1 cellular context compared by ENCODE assay signal in genomic region chr7:139230774-139231512, GRCh38.
TF ChIP-seq lines count a peak whose summit lies in the region.

Gene UBN2 (plus strand): TSS chr7:139231237. CDS start chr7:139231485, 248 bp downstream.

TF ChIP-seq in H1, 55 proteins besides CTCF, POLR2A, EP300 and RAD21 (continued from another document):
- TF ChIP-seq MAX (IDR thresholded peaks at IDR 0.05) (0 out of 2 replicates have a peak, but pooled peaks have one; percentile 26), SP1 (IDR thresholded peaks at IDR 0.05; ENCODE audit: low read depth, low read length) (no peak), E2F6 (IDR thresholded peaks at IDR 0.05) (no peak; the same call in 1 of the 2 replicates), PHF8 (conservative IDR thresholded peaks at IDR 0.05; ENCODE audit: low read depth, low read length) (peak; percentile 70), CHD2 (IDR thresholded peaks at IDR 0.05; ENCODE audit: low read length) (no peak), TAF1 (IDR thresholded peaks at IDR 0.05; ENCODE audit: low read depth, low read length) (peak; percentile 91), ATF3 (IDR thresholded peaks at IDR 0.05; ENCODE audit: insufficient read depth, low read depth, low read length) (no peak), RNF2 (IDR thresholded peaks at IDR 0.05; ENCODE audit: borderline replicate concordance, low read depth, low read length, missing control alignments, poor library complexity, severe bottlenecking) (no peak), SP2 (IDR thresholded peaks at IDR 0.05; ENCODE audit: low read length) (no peak), MAFK (IDR thresholded peaks at IDR 0.05; ENCODE audit: low read depth, low read length) (no peak), POLR2AphosphoS5 (IDR thresholded peaks at IDR 0.05; ENCODE audit: low read depth, low read length) (peak; percentile 65), BACH1 (IDR thresholded peaks at IDR 0.05; ENCODE audit: low read length) (no peak), POU5F1 (IDR thresholded peaks at IDR 0.05; ENCODE audit: low read depth, low read length) (no peak), CHD7 (IDR thresholded peaks at IDR 0.05; ENCODE audit: insufficient replicate concordance, low read length) (no peak), CREB1 (IDR thresholded peaks at IDR 0.05) (peak; percentile 91), HDAC6 (IDR thresholded peaks at IDR 0.05; ENCODE audit: low read depth, low read length) (no peak), USF2 (IDR thresholded peaks at IDR 0.05; ENCODE audit: low read length) (no peak), EZH2 (IDR thresholded peaks at IDR 0.05; ENCODE audit: low read depth, low read length, severe bottlenecking) (no peak), YY1 (IDR thresholded peaks at IDR 0.05; ENCODE audit: low read depth, low read length) (peak; percentile 98), CHD1 (IDR thresholded peaks at IDR 0.05; ENCODE audit: low read depth, low read length) (no peak), CTBP2 (IDR thresholded peaks at IDR 0.05; ENCODE audit: borderline replicate concordance, insufficient read depth, insufficient read length, low read length) (peak; percentile 7), GABPA (IDR thresholded peaks at IDR 0.05; ENCODE audit: borderline replicate concordance, insufficient read depth, low read length) (peak; percentile 42; the same call in 1 of the 2 replicates), SAP30 (IDR thresholded peaks at IDR 0.05; ENCODE audit: insufficient read depth, insufficient replicate concordance, low read length) (peak; percentile 95), JUND (IDR thresholded peaks at IDR 0.05; ENCODE audit: low read length) (no peak), ASH2L (IDR thresholded peaks at IDR 0.05; ENCODE audit: low read length) (peak; percentile 93), RXRA (IDR thresholded peaks at IDR 0.05; ENCODE audit: insufficient read depth, low read depth, low read length) (no peak), FOSL1 (IDR thresholded peaks at IDR 0.05; ENCODE audit: insufficient read depth, low read depth, low read length) (no peak), SIX5 (IDR thresholded peaks at IDR 0.05; ENCODE audit: low read depth, low read length) (no peak), CBX8 (IDR thresholded peaks at IDR 0.05; ENCODE audit: borderline replicate concordance, low read depth, low read length) (no peak), NRF1 (IDR thresholded peaks at IDR 0.05; ENCODE audit: low read depth, low read length) (peak; percentile 97), RBBP5 (IDR thresholded peaks at IDR 0.05; ENCODE audit: borderline replicate concordance, low read depth, low read length) (peak; percentile 97; the same call in 1 of the 2 replicates), KDM5A (IDR thresholded peaks at IDR 0.05; ENCODE audit: low read length) (peak; percentile 96), TAF7 (optimal IDR thresholded peaks at IDR 0.05; ENCODE audit: borderline replicate concordance, low read depth, low read length) (peak; percentile 73), CBX5 (IDR thresholded peaks at IDR 0.05; ENCODE audit: low read depth, low read length) (no peak), HDAC2 (IDR thresholded peaks at IDR 0.05; ENCODE audit: borderline replicate concordance in 1 of 2, low read depth in 2 of 2, low read length in 2 of 2) (no peak; a peak in 2 of 4 replicates), RFX5 (IDR thresholded peaks at IDR 0.05; ENCODE audit: borderline replicate concordance, low read depth, low read length) (no peak), SRF (IDR thresholded peaks at IDR 0.05; ENCODE audit: low read depth, low read length) (no peak), SP4 (IDR thresholded peaks at IDR 0.05; ENCODE audit: low read length) (no peak), JUN (IDR thresholded peaks at IDR 0.05; ENCODE audit: low read depth, low read length) (no peak), SIN3A (conservative IDR thresholded peaks at IDR 0.05 in 1 of 2, IDR thresholded peaks at IDR 0.05 in 1 of 2; ENCODE audit: low read depth in 1 of 2, low read length in 2 of 2) (peak; percentile 89 to 98), TBP (IDR thresholded peaks at IDR 0.05; ENCODE audit: low read depth, low read length) (peak; percentile 87), TCF12 (IDR thresholded peaks at IDR 0.05; ENCODE audit: low read depth, low read length) (no peak), BRCA1 (IDR thresholded peaks at IDR 0.05; ENCODE audit: low read depth, low read length) (no peak), SIRT6 (IDR thresholded peaks at IDR 0.05; ENCODE audit: low read length) (no peak), TEAD4 (IDR thresholded peaks at IDR 0.05; ENCODE audit: low read depth, low read length) (no peak), KDM4A (IDR thresholded peaks at IDR 0.05; ENCODE audit: low read depth, low read length, severe bottlenecking) (peak; percentile 73), KDM1A (IDR thresholded peaks at IDR 0.05; ENCODE audit: borderline replicate concordance, low read length) (no peak), GTF2F1 (IDR thresholded peaks at IDR 0.05; ENCODE audit: borderline replicate concordance, low read depth, low read length) (no peak), ZNF274 (IDR thresholded peaks at IDR 0.05; ENCODE audit: borderline replicate concordance, extremely low read depth, low read length) (no peak), ATF2 (IDR thresholded peaks at IDR 0.05; ENCODE audit: low read length) (no peak), SUZ12 (IDR thresholded peaks at IDR 0.05; ENCODE audit: low read length) (no peak), BCL11A (IDR thresholded peaks at IDR 0.05; ENCODE audit: low read depth in 2 of 2, low read length in 2 of 2) (no peak)
